ENCODE assay signal across 34 cellular contexts in the genomic region with DNA sequence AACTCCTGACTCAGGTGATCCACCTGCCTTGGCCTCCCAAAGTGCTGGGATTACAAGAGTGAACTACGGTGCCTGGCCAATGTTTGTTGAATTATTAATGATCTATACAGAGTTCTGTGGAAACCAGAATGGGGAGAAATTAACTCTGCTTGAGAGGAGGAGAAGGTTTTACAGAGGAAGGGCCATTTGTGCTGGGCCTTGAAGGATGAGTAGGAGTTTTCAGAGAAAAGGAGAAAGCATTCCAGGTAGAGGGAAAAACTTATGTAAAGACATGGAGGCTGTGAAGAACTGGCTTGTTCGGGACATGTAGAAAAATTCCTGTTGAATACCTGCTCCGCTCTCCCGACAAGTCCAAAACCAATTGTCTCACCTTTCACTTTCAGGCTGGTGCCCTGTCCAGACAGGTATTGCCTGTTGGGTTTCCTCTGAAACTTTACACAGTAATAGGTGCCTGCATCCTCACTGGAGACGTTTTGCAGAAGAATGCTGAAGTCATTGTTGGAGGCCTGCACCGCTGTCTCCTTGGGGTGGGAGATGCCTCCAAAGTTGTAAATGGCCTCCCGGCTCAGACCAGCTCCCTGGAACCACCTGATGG. TPM values are rescaled to one million over a fixed set of nuclear protein-coding genes. Genes with fewer than 3 reads are reported as not detected.
DNase-seq lines count a peak whose midpoint lies in the region; ATAC-seq and TF ChIP-seq lines count a peak whose summit lies in the region.
"Had no signal": no experiment of that assay in that cellular context is flagged by ENCODE, and none has a peak within 500 bp of the region (broad histone marks: within the 10 kb centered on the region; RNA-seq: fewer than 3 reads in every experiment).

No MANE protein-coding gene starts in this region.

- H3K27ac ChIP-seq in HEK293 (ENCODE audit: extremely low read depth, low read depth, low read length) (no peak overlapping the region), RWPE1 (peak overlapping the region; percentile 90), esophagus (ENCODE audit: low read depth in 2 of 2, low read length in 1 of 2) (peak overlapping the region; percentile 96 to 97)
- H3K27ac ChIP-seq: ascending aorta, C4-2B, gastroesophageal sphincter, KMS-11, psoas muscle, SJCRH30, tibial artery, VCaP had no signal

- H3K4me1 ChIP-seq in HEK293 (ENCODE audit: control insufficient read depth, insufficient read depth, low read length) (no peaks in the 10 kb centered on the region), esophagus (ENCODE audit: control insufficient read depth in 2 of 2, insufficient read depth in 2 of 2, low read length in 1 of 2) (peaks cover 0 to 7% of the 10 kb centered on the region in 2 donors)
- H3K4me1 ChIP-seq: ascending aorta, gastroesophageal sphincter, psoas muscle, SJCRH30, tibial artery had no signal

- H3K9me3 Mint-ChIP-seq in type B pancreatic cell (no peaks in the 10 kb centered on the region), chondrocyte (ENCODE audit: low read depth) (no peaks in the 10 kb centered on the region)
- H3K9me3 Mint-ChIP-seq: activated naive CD8-positive, alpha-beta T cell treated with anti-CD3 and anti-CD28 coated beads, Interleukin-2, amount 10 ng/mL, durations not matched to agents 7 days and 5 days; endodermal cell; natural killer cell had no signal

- CTCF ChIA-PET in HEK293 (lab: Yijun Ruan, JAX): interaction anchor here (1.2 kb wide), 1 partner anchor 12 kb away, joined by 3 read pairs; a partner anchor contains a TSS
- CTCF ChIA-PET in RWPE1 (lab: Yijun Ruan, JAX): interaction anchor here (1.0 to 3.0 kb wide), 2 partner anchors 11 to 26 kb away, joined by 3 to 16 read pairs; no protein-coding TSS in a partner anchor

- H3K4me3 Mint-ChIP-seq in type B pancreatic cell (no peak overlapping the region), chondrocyte (ENCODE audit: unreplicated experiment) (no peak overlapping the region)
- H3K4me3 Mint-ChIP-seq: activated naive CD8-positive, alpha-beta T cell treated with anti-CD3 and anti-CD28 coated beads, Interleukin-2, amount 10 ng/mL, durations not matched to agents 7 days and 5 days; endodermal cell; natural killer cell had no signal

- H3K9me3 ChIP-seq in HEK293 (ENCODE audit: control insufficient read depth, insufficient read depth, low read depth, low read length) (no peaks in the 10 kb centered on the region), esophagus (ENCODE audit: control insufficient read depth in 2 of 2, insufficient read depth in 1 of 2, low read depth in 1 of 2, low read length in 1 of 2) (no peaks in the 10 kb centered on the region)
- H3K9me3 ChIP-seq: ascending aorta, gastroesophageal sphincter, mucosa of descending colon, psoas muscle, SJCRH30, tibial artery had no signal

- H3K27me3 ChIP-seq in esophagus (ENCODE audit: control insufficient read depth in 1 of 2, insufficient read depth in 2 of 2, low read length in 2 of 2): no peaks in the 10 kb centered on the region
- H3K27me3 ChIP-seq: ascending aorta, SJCRH30, tibial artery had no signal

- POLR2A ChIA-PET in HEK293 (lab: Yijun Ruan, JAX) (no interaction called here), RWPE1 (lab: Yijun Ruan, JAX; ENCODE audit: low non-redundant PET) (no interaction called here)

- peak; percentile 62 for DNase-seq in RWPE1 (ENCODE audit: low spot score)
- DNase-seq in type B pancreatic cell (ENCODE audit: extremely low spot score, unreplicated experiment): no peak
- no peak for DNase-seq in chondrocyte (ENCODE audit: low spot score)
- DNase-seq in NCI-H2081 treated with DMSO at 0.1 percent for 48 hours (lab: John Stamatoyannopoulos, UW): no peak
- DNase-seq: activated CD4-positive, alpha-beta T cell treated with anti-CD3 and anti-CD28 coated beads for 4 hours; activated effector memory CD4-positive, alpha-beta T cell treated with anti-CD3 and anti-CD28 coated beads, Interleukin-2, amount 50 U/mL, for 16 hours; activated naive CD8-positive, alpha-beta T cell treated with anti-CD3 and anti-CD28 coated beads, Interleukin-2, amount 10 ng/mL, durations not matched to agents 7 days and 5 days; activated T-cell treated with anti-CD3 and anti-CD28 coated beads, Interleukin-2, amount 50 U/mL, for 1 hour; caudate nucleus; dermis blood vessel endothelial cell; endodermal cell; hippocampal formation; left cardiac atrium; mucosa of descending colon; natural killer cell; NCI-H1417; NCI-H2029 treated with DMSO at 0.1 percent for 48 hours; NCI-H69; psoas muscle; SJCRH30; stimulated activated CD4-positive, alpha-beta T cell treated with anti-CD3 and anti-CD28 coated beads, Interleukin-4, amount 100 ng/mL, for 24 hours; tibial artery had no signal

- WGBS in esophagus, 2 donors: 51 to 67% methylated on average over 7 of the region's 7 CpGs

- ATAC-seq in GM21825 (IDR thresholded peaks at IDR 0.05; ENCODE audit: unreplicated experiment): no peak
- ATAC-seq: gastroesophageal sphincter, mucosa of descending colon, natural killer cell, psoas muscle, sciatic nerve had no signal

- H3K36me3 Mint-ChIP-seq in type B pancreatic cell (no peaks in the 10 kb centered on the region), chondrocyte (ENCODE audit: low read depth) (no peaks in the 10 kb centered on the region)
- H3K36me3 Mint-ChIP-seq: activated naive CD8-positive, alpha-beta T cell treated with anti-CD3 and anti-CD28 coated beads, Interleukin-2, amount 10 ng/mL, durations not matched to agents 7 days and 5 days; natural killer cell had no signal

- H3K4me1 Mint-ChIP-seq in type B pancreatic cell (ENCODE audit: unreplicated experiment) (no peaks in the 10 kb centered on the region), chondrocyte (ENCODE audit: low read depth) (peaks cover 7% of the 10 kb centered on the region)
- H3K4me1 Mint-ChIP-seq: natural killer cell had no signal

- H3K36me3 ChIP-seq in HEK293 (ENCODE audit: control insufficient read depth in 2 of 2, insufficient read depth in 1 of 2, low read length in 2 of 2) (no peaks in the 10 kb centered on the region), esophagus (ENCODE audit: control insufficient read depth in 2 of 2, insufficient read depth in 2 of 2, low read length in 1 of 2) (no peaks in the 10 kb centered on the region)
- H3K36me3 ChIP-seq: ascending aorta, gastroesophageal sphincter, SJCRH30, tibial artery had no signal

- TF ChIP-seq CTCF in HEK293 (tag by site-specific recombination; IDR thresholded peaks at IDR 0.05): no peak
- TF ChIP-seq CTCF in RWPE1 (conservative IDR thresholded peaks at IDR 0.05; ENCODE audit: low read depth): no peak
- no peak for TF ChIP-seq CTCF in type B pancreatic cell (conservative IDR thresholded peaks at IDR 0.05)
- TF ChIP-seq CTCF in chondrocyte (IDR thresholded peaks at IDR 0.05): no peak

- H3K27me3 Mint-ChIP-seq in type B pancreatic cell: peaks cover 31% of the 10 kb centered on the region
- peaks cover 2% of the 10 kb centered on the region for H3K27me3 Mint-ChIP-seq in chondrocyte (ENCODE audit: low read depth)

- H3K4me3 ChIP-seq in HEK293 (ENCODE audit: low read depth, low read length) (no peak overlapping the region), esophagus (ENCODE audit: low read depth in 1 of 2, low read length in 2 of 2) (no peak overlapping the region)
- H3K4me3 ChIP-seq: ascending aorta, gastroesophageal sphincter, lung, mucosa of descending colon, psoas muscle, SJCRH30, tibial artery had no signal

- H3K27ac Mint-ChIP-seq in type B pancreatic cell: peak overlapping the region; percentile 69
- no peak overlapping the region for H3K27ac Mint-ChIP-seq in chondrocyte (ENCODE audit: unreplicated experiment)
- H3K27ac Mint-ChIP-seq: activated naive CD8-positive, alpha-beta T cell treated with anti-CD3 and anti-CD28 coated beads, Interleukin-2, amount 10 ng/mL, durations not matched to agents 7 days and 5 days; endodermal cell; natural killer cell had no signal

TF ChIP-seq in HEK293, 187 proteins besides CTCF, POLR2A, EP300 and RAD21:
- peak; percentile 67; the same call in 1 of the 2 replicates for TF ChIP-seq ZFP3 (tag by site-specific recombination; IDR thresholded peaks at IDR 0.05; ENCODE audit: low read depth)
- TF ChIP-seq ZNF548 (tag by site-specific recombination; IDR thresholded peaks at IDR 0.05): no peak

RNA-seq across cellular contexts. Expression of a gene that starts 11.3 kb away (rescaled TPM):
- polyA plus RNA-seq in esophagus: 10 to 100 TPM; 44.4 to 69.4 TPM
- 79.2 and 81.0 TPM in 2 replicates for total RNA-seq in type B pancreatic cell (ENCODE audit: low replicate concordance)
- total RNA-seq in chondrocyte: 70.9 to 83.5 TPM (median 75.3 TPM) in 3 replicates

RNA-seq across cellular contexts. Expression of a gene that starts 13.2 kb away (rescaled TPM):
- under 1 TPM; 0.41 to 0.75 TPM for polyA plus RNA-seq in esophagus
- total RNA-seq in type B pancreatic cell (ENCODE audit: low replicate concordance) (not detected in 2 replicates), chondrocyte (not detected in 3 replicates)
- total RNA-seq: activated naive CD8-positive, alpha-beta T cell treated with anti-CD3 and anti-CD28 coated beads, Interleukin-2, amount 10 ng/mL, durations not matched to agents 7 days and 5 days; endodermal cell; fibroblast of lung; SJCRH30 had no signal
- polyA plus RNA-seq: fibroblast of lung, H1 had no signal
